7 cellular contexts compared by ENCODE assay signal in the genomic region with DNA sequence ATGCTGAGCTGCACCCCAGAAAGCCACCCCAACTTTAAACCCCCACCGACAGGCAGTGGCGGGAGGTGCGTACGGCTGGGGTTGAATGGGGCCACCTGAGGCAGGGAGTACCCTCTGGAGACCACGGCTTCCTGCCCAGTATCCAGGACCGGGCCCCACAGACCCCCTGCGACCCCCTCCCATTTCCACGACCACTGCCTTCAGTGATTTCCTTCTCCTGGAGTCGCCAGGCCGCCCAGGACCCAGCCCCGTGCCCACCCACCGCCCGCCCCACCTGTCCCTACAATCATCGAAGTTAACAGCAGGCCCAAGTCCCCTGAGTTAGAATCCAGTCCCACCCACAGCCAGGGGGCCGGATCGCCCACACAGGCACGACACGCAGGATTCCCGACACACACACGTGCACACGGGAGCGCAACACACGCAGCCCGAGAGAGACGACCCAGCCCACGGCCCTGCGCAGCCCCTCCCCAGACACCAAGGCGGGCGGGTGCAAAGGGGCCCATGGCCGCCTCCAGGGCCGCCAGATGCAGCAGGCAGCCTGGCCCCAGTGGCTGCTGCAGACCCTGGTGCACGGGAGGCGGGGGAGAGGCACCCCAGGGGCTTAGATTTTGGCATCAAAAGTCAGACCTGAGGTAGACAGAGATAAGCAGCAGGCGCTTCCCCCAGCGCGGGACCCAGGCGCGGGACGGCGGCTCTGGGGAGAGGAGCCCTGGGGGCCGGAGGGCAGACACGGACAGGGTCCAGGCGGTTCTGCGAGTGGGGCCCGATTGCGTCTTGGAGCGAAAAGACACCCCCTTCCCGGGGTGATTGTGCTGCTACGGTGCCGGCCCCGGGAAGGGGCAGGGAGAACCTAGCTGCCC.
A peak's percentile ranks its signal among the peaks of the same experiment; 100 is the strongest.
DNase-seq lines count a peak whose midpoint lies in the region; ATAC-seq, FAIRE-seq and TF ChIP-seq lines count a peak whose summit lies in the region.
"Not testable (repeated sequence)": the region's sequence is repeated elsewhere in the genome, so short reads cannot be mapped to it uniquely, and the experiment has no call there.

No MANE protein-coding gene starts in this region.

- intact Hi-C loops in K562 (cut with micrococcal nuclease); esophagus muscularis mucosa (cut with DNase I); kidney (cut with DNase I); aorta (cut with DNase I): not testable (repeated sequence)

- H3K9me3 ChIP-seq in K562 (replicated peaks; ENCODE audit: control insufficient read depth, insufficient read depth, low read depth, low read length); esophagus muscularis mucosa; kidney (ENCODE audit: control insufficient read depth in 1 of 2, low read length in 2 of 2); lung (ENCODE audit: control insufficient read depth in 2 of 2, insufficient read depth in 1 of 2, low read length in 1 of 2); aorta (ENCODE audit: control insufficient read depth, low read length): not testable (repeated sequence)

- ATAC-seq in K562, result peak; percentile 49
- ATAC-seq in lung (ENCODE audit: insufficient read depth, low FRiP score), result peak; percentile 21
- ATAC-seq in omental fat pad (ENCODE audit: low FRiP score), result peak; percentile 22
- ATAC-seq in stimulated activated memory B cell treated with anti-CD40 and anti-IgM and Interleukin-4, amounts not matched to agents 10 μg/mL and 1 μg/mL and 100 μg/mL, for 72 hours, result peak; percentile 50
- ATAC-seq in aorta (ENCODE audit: low FRiP score), result peak; percentile 44

- not testable (repeated sequence) for H2AFZ ChIP-seq in K562 (ENCODE audit: low read depth, low read length)

- DNase-seq in K562 (ENCODE audit: extremely low read depth in 1 of 4, low spot score in 3 of 4); lung (ENCODE audit: low spot score); omental fat pad (ENCODE audit: low spot score); aorta: not testable (repeated sequence)
- DNase-seq in esophagus muscularis mucosa (ENCODE audit: extremely low spot score), result peak; percentile 60
- peak; percentile 67 for DNase-seq in kidney

- not testable (repeated sequence) for H3K36me3 ChIP-seq in K562 (ENCODE audit: control insufficient read depth, insufficient read depth, low read length); esophagus muscularis mucosa; kidney (ENCODE audit: control insufficient read depth in 1 of 2, insufficient read depth in 2 of 2, low read length in 2 of 2); lung (ENCODE audit: control insufficient read depth in 2 of 2, insufficient read depth in 2 of 2, low read length in 2 of 2); aorta (ENCODE audit: control insufficient read depth in 1 of 2, insufficient read depth in 2 of 2, low read length in 1 of 2)

- H3K9me3 Mint-ChIP-seq in stimulated activated memory B cell treated with anti-CD40 and anti-IgM and Interleukin-4, amounts not matched to agents 10 μg/mL and 1 μg/mL and 100 μg/mL, for 72 hours, result not testable (repeated sequence)

- not testable (repeated sequence) for H3K4me1 ChIP-seq in K562 (replicated peaks in 1 of 2; ENCODE audit: control insufficient read depth in 2 of 2, insufficient read depth in 2 of 2, low read length in 2 of 2); esophagus muscularis mucosa; kidney (ENCODE audit: control insufficient read depth in 1 of 2, insufficient read depth in 1 of 2, low read depth in 1 of 2, low read length in 2 of 2); lung (ENCODE audit: control insufficient read depth in 2 of 2, insufficient read depth in 2 of 2, low read length in 2 of 2); aorta (ENCODE audit: control insufficient read depth in 1 of 2, insufficient read depth in 2 of 2, low read length in 2 of 2)

- H3K9me1 ChIP-seq in K562 (ENCODE audit: control insufficient read depth, insufficient read depth, low read length), result not testable (repeated sequence)

- H3K4me1 Mint-ChIP-seq in stimulated activated memory B cell treated with anti-CD40 and anti-IgM and Interleukin-4, amounts not matched to agents 10 μg/mL and 1 μg/mL and 100 μg/mL, for 72 hours, result not testable (repeated sequence)

- TF ChIP-seq EP300 in K562 (IDR thresholded peaks at IDR 0.05; ENCODE audit: low read length); esophagus muscularis mucosa (IDR thresholded peaks at IDR 0.05): not testable (repeated sequence)

- not testable (repeated sequence) for FAIRE-seq in K562 (lab: Jason Lieb, UNC); kidney (lab: Jason Lieb, UNC)

- not testable (repeated sequence) for H3K4me3 ChIP-seq in K562; kidney (ENCODE audit: low read length in 2 of 2); lung; aorta (ENCODE audit: low read length in 2 of 2)
- peak overlapping the region in 1 of 4 donors; percentile 32 for H3K4me3 ChIP-seq in esophagus muscularis mucosa

- CTCF ChIA-PET in K562 (lab: Yijun Ruan, JAX; ENCODE audit: low intra/inter-chr PET ratio), result not testable (repeated sequence)

- in situ Hi-C loops in K562 (cut with MboI), result not testable (repeated sequence)

- TF ChIP-seq RAD21 in K562 (CRISPR knock-in tag; conservative IDR thresholded peaks at IDR 0.05 in 1 of 2, IDR thresholded peaks at IDR 0.05 in 1 of 2), result not testable (repeated sequence)

- H3K27me3 ChIP-seq in K562 (ENCODE audit: control insufficient read depth in 2 of 2, insufficient read depth in 2 of 2, low read length in 2 of 2); esophagus muscularis mucosa; lung (ENCODE audit: control insufficient read depth, insufficient read depth); aorta (ENCODE audit: control insufficient read depth in 1 of 2, insufficient read depth in 2 of 2, low read length in 1 of 2): not testable (repeated sequence)

- not testable (repeated sequence) for H3K4me2 ChIP-seq in K562 (ENCODE audit: insufficient read depth, low read length)

- H3K36me3 Mint-ChIP-seq in stimulated activated memory B cell treated with anti-CD40 and anti-IgM and Interleukin-4, amounts not matched to agents 10 μg/mL and 1 μg/mL and 100 μg/mL, for 72 hours, result not testable (repeated sequence)

- H3K9ac ChIP-seq in K562 (ENCODE audit: insufficient read depth in 1 of 2, low read depth in 2 of 2, low read length in 2 of 2); kidney (ENCODE audit: low read length in 2 of 2): not testable (repeated sequence)

- not testable (repeated sequence) for BruUV-seq in K562 (replicated peaks; lab: Mats Ljungman, UMichigan)

- H3K4me3 Mint-ChIP-seq in stimulated activated memory B cell treated with anti-CD40 and anti-IgM and Interleukin-4, amounts not matched to agents 10 μg/mL and 1 μg/mL and 100 μg/mL, for 72 hours, result not testable (repeated sequence)

- H3K79me2 ChIP-seq in K562 (ENCODE audit: control insufficient read depth, insufficient read depth, low read length), result not testable (repeated sequence)

- H3K27me3 Mint-ChIP-seq in stimulated activated memory B cell treated with anti-CD40 and anti-IgM and Interleukin-4, amounts not matched to agents 10 μg/mL and 1 μg/mL and 100 μg/mL, for 72 hours, result not testable (repeated sequence)

- POLR2A ChIA-PET in K562 (lab: Yijun Ruan, JAX), result not testable (repeated sequence)

- not testable (repeated sequence) for H3K27ac ChIP-seq in K562 (ENCODE audit: extremely low read depth, low read depth, low read length); esophagus muscularis mucosa (replicated peaks in 1 of 4); kidney (ENCODE audit: low read depth in 2 of 2, low read length in 2 of 2); lung (ENCODE audit: low read depth in 1 of 2, low read length in 1 of 2); aorta (ENCODE audit: low read depth in 1 of 2, low read length in 2 of 2)

- TF ChIP-seq CTCF in K562 (IDR thresholded peaks at IDR 0.05 in 2 of 3, conservative IDR thresholded peaks at IDR 0.05 in 1 of 3; ENCODE audit: insufficient read depth in 2 of 3, low read depth in 1 of 3, low read length in 3 of 3); esophagus muscularis mucosa (IDR thresholded peaks at IDR 0.05); kidney (IDR thresholded peaks at IDR 0.05; ENCODE audit: borderline replicate concordance, extremely low read depth, insufficient read depth); lung (IDR thresholded peaks at IDR 0.05; ENCODE audit: control extremely low read depth, extremely low read depth); omental fat pad (IDR thresholded peaks at IDR 0.05): not testable (repeated sequence)

- H3K27ac Mint-ChIP-seq in stimulated activated memory B cell treated with anti-CD40 and anti-IgM and Interleukin-4, amounts not matched to agents 10 μg/mL and 1 μg/mL and 100 μg/mL, for 72 hours, result not testable (repeated sequence)

- TF ChIP-seq POLR2A in K562 (conservative IDR thresholded peaks at IDR 0.05); esophagus muscularis mucosa (IDR thresholded peaks at IDR 0.05; ENCODE audit: low read depth): not testable (repeated sequence)

- not testable (repeated sequence) for H4K20me1 ChIP-seq in K562 (replicated peaks; ENCODE audit: control insufficient read depth, insufficient read depth, low read length)

- WGBS in K562 (ENCODE audit: insufficient coverage, low coverage, missing lambda C conversion rate), result 7% methylated on average over 32 of the region's 51 CpGs
- WGBS in esophagus muscularis mucosa, result no CpG with 5 or more reads among the region's 51 CpGs
- WGBS in lung, 2 donors, result 70 to 82% methylated on average over 42 to 49 of the region's 51 CpGs
- WGBS in aorta, 2 donors, result 85% methylated on average over 37 to 50 of the region's 51 CpGs
